Comparison of ENCODE assay signal across 14 cellular contexts in the genomic region with DNA sequence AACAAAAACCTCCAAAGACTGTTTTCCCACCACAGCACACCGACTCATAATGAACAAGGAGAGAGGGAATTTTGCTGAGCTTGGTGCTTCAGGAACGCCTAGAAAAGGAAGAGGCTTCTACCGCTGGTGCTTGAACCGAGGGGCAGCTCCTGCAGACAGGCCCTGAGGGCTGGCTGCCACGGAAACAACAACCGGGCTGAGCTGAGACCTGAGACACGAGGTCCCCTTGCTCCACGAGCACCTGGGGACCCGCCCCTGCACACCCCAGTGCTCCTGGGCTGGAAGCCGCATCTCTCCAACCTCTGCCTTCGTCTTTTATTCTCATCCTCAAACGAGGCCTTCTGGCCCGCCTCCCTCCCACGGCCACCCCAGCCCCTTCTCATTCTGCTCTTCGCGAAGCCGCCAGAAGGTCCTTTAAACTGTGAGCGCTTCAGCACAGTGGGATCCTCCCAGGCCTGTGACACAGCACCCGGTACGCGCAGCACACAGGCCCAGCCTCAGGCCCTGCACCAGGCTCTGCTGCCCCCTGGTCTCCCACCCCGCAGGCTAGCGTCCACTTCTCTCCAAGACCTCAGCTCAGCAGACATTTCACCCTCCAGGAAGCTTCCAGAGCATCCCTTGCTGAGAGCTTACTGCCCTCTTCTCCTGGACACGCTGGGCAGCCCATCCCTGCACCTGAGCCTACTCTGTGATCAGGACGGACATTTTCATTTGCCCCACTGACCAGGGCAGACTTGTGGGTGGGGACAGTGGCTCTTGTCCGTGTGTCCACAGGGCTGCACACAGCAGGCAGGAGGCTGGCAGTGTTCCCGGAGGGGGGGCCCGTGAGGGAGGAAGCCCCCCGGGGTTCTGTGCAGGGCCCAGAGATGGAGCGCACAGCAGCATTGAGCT.
DNase-seq lines count a peak whose midpoint lies in the region; ATAC-seq and TF ChIP-seq lines count a peak whose summit lies in the region.
"Had no signal": no experiment of that assay in that cellular context is flagged by ENCODE, and none has a peak within 500 bp of the region (broad histone marks: within the 10 kb centered on the region; RNA-seq: fewer than 3 reads in every experiment).

No MANE protein-coding gene starts in this region.

- ATAC-seq in GM18868 (IDR thresholded peaks at IDR 0.05; ENCODE audit: unreplicated experiment): no peak
- ATAC-seq in activated CD8-positive, alpha-beta T cell treated with anti-CD3 and anti-CD28 coated beads for 36 hours: no peak
- ATAC-seq: activated CD8-positive, alpha-beta T cell treated with anti-CD3 and anti-CD28 coated beads, Interleukin-2, amount 10 ng/mL, durations not matched to agents 7 days and 5 days had no signal

- no peak overlapping the region for H2AFZ ChIP-seq in H9 (ENCODE audit: low read length)

- no peaks in the 10 kb centered on the region; the same call in 1 of the 2 replicates for H3K27me3 Mint-ChIP-seq in H9 (ENCODE audit: low read depth)
- H3K27me3 Mint-ChIP-seq in endodermal cell (ENCODE audit: insufficient read depth): no peaks in the 10 kb centered on the region
- H3K27me3 Mint-ChIP-seq in osteocyte (ENCODE audit: unreplicated experiment): no peaks in the 10 kb centered on the region
- H3K27me3 Mint-ChIP-seq in activated CD8-positive, alpha-beta T cell treated with anti-CD3 and anti-CD28 coated beads for 36 hours: peaks cover 13% of the 10 kb centered on the region

- H2BK5ac ChIP-seq in H9 (ENCODE audit: insufficient read length, low read length): no peak overlapping the region

- H2BK15ac ChIP-seq in H9 (ENCODE audit: low read depth, low read length): no peak overlapping the region

- no peaks in the 10 kb centered on the region for H3K79me1 ChIP-seq in H9 (ENCODE audit: insufficient read depth, low read depth, low read length, poor library complexity, severe bottlenecking)

- peak; percentile 38 for DNase-seq in H9
- peak; percentile 72 for DNase-seq in NCI-H345 treated with DMSO at 0.1 percent for 48 hours (lab: John Stamatoyannopoulos, UW; ENCODE audit: unreplicated experiment)
- DNase-seq in endodermal cell: peak; percentile 67
- no peak for DNase-seq in osteocyte (ENCODE audit: extremely low spot score, unreplicated experiment)
- DNase-seq in activated CD4-positive, alpha-beta T cell treated with anti-CD3 and anti-CD28 coated beads for 1 hour: no peak
- no peak for DNase-seq in A673 (ENCODE audit: low spot score)
- DNase-seq in activated CD8-positive, alpha-beta T cell treated with anti-CD3 and anti-CD28 coated beads for 36 hours: no peak
- DNase-seq: activated CD8-positive, alpha-beta T cell treated with anti-CD3 and anti-CD28 coated beads, Interleukin-2, amount 10 ng/mL, durations not matched to agents 7 days and 5 days; activated naive CD4-positive, alpha-beta T cell treated with anti-CD3 and anti-CD28 coated beads for 36 hours; NCI-H1694 had no signal

- no peaks in the 10 kb centered on the region for H3K23me2 ChIP-seq in H9 (ENCODE audit: insufficient read length, low read depth, low read length, poor library complexity, severe bottlenecking)

- BruUV-seq in A673 (replicated peaks; lab: Mats Ljungman, UMichigan): no TSS peak

- H3K4me3 Mint-ChIP-seq in H9: no peak overlapping the region
- no peak overlapping the region for H3K4me3 Mint-ChIP-seq in endodermal cell
- no peak overlapping the region for H3K4me3 Mint-ChIP-seq in osteocyte (ENCODE audit: unreplicated experiment)
- no peak overlapping the region for H3K4me3 Mint-ChIP-seq in activated CD8-positive, alpha-beta T cell treated with anti-CD3 and anti-CD28 coated beads for 36 hours
- H3K4me3 Mint-ChIP-seq: activated CD8-positive, alpha-beta T cell treated with anti-CD3 and anti-CD28 coated beads, Interleukin-2, amount 10 ng/mL, durations not matched to agents 7 days and 5 days; activated naive CD4-positive, alpha-beta T cell treated with anti-CD3 and anti-CD28 coated beads for 36 hours; CD8-positive, alpha-beta memory T cell; central memory CD8-positive, alpha-beta T cell had no signal

- H3K27ac Mint-ChIP-seq in H9 (peak overlapping the region in 2 of 3 experiments; percentile 60 to 81; a peak in 4 of 7 replicates), endodermal cell (no peak overlapping the region), osteocyte (ENCODE audit: unreplicated experiment) (peak overlapping the region; percentile 84)
- no peak overlapping the region for H3K27ac Mint-ChIP-seq in activated CD8-positive, alpha-beta T cell treated with anti-CD3 and anti-CD28 coated beads for 36 hours
- H3K27ac Mint-ChIP-seq: activated CD8-positive, alpha-beta T cell treated with anti-CD3 and anti-CD28 coated beads, Interleukin-2, amount 10 ng/mL, durations not matched to agents 7 days and 5 days; activated naive CD4-positive, alpha-beta T cell treated with anti-CD3 and anti-CD28 coated beads for 36 hours had no signal

- no peak overlapping the region for H3K4ac ChIP-seq in H9 (ENCODE audit: low read depth, low read length)

- no peak for TF ChIP-seq CTCF in H9 (conservative IDR thresholded peaks at IDR 0.05)
- no peak for TF ChIP-seq CTCF in endodermal cell (conservative IDR thresholded peaks at IDR 0.05)
- no peak for TF ChIP-seq CTCF in osteocyte (IDR thresholded peaks at IDR 0.05)
- TF ChIP-seq CTCF in A673 (conservative IDR thresholded peaks at IDR 0.05; ENCODE audit: low read depth, low read length): no peak
- TF ChIP-seq CTCF in activated CD8-positive, alpha-beta T cell treated with anti-CD3 and anti-CD28 coated beads for 36 hours (IDR thresholded peaks at IDR 0.05): no peak

- no peaks in the 10 kb centered on the region for H4K20me1 ChIP-seq in H9 (ENCODE audit: control insufficient read depth, insufficient read depth, insufficient read length)

- intact Hi-C loops in A673 (cut with micrococcal nuclease; ENCODE audit: unreplicated experiment): no loop called here
- intact Hi-C loops in activated CD8-positive, alpha-beta T cell treated with anti-CD3 and anti-CD28 coated beads for 36 hours (cut with micrococcal nuclease): no loop called here

- H3K18ac ChIP-seq in H9 (ENCODE audit: insufficient read length, low read depth, low read length): no peak overlapping the region

- no CpG with 5 or more reads among the region's 30 CpGs for WGBS in H9 (ENCODE audit: extremely low coverage, insufficient read length, low lambda C conversion rate)
- WGBS in endodermal cell (ENCODE audit: insufficient coverage in 1 of 2, insufficient read length in 1 of 2), 2 experiments: 86 to 87% methylated on average over 15 to 30 of the region's 30 CpGs

- no peak overlapping the region for H3K4me2 ChIP-seq in H9 (ENCODE audit: insufficient read depth, insufficient read length, low read length)

- H3T11ph ChIP-seq in H9 (ENCODE audit: low read length): no peak overlapping the region

- H3K4me3 ChIP-seq in endodermal cell (ENCODE audit: low read length): no peak overlapping the region
- no peak overlapping the region for H3K4me3 ChIP-seq in A673 (ENCODE audit: low read depth, low read length, poor library complexity, severe bottlenecking)
- H3K4me3 ChIP-seq: skin epidermis had no signal

- no peak overlapping the region for H2BK12ac ChIP-seq in H9 (ENCODE audit: insufficient read length, low read depth, low read length)

- no peak overlapping the region for H4K8ac ChIP-seq in H9 (replicated peaks; ENCODE audit: insufficient read length, low read depth, low read length)

- H3K27me3 ChIP-seq in H9 (ENCODE audit: insufficient read depth, low read length) (no peaks in the 10 kb centered on the region), endodermal cell (ENCODE audit: control insufficient read depth, insufficient read depth, low read length, poor library complexity, severe bottlenecking) (no peaks in the 10 kb centered on the region), A673 (replicated peaks; ENCODE audit: insufficient read depth, low read depth, low read length, poor library complexity) (no peaks in the 10 kb centered on the region)

- H3K9me3 ChIP-seq in H9 (ENCODE audit: control insufficient read depth, low read depth, low read length): no peaks in the 10 kb centered on the region
- no peaks in the 10 kb centered on the region for H3K9me3 ChIP-seq in endodermal cell (ENCODE audit: control insufficient read depth, low read length)
- no peaks in the 10 kb centered on the region for H3K9me3 ChIP-seq in A673 (ENCODE audit: low read depth, low read length, poor library complexity, severe bottlenecking)

- no peak overlapping the region for H2AK5ac ChIP-seq in H9 (ENCODE audit: insufficient read length, low read length)

- H3K9me3 Mint-ChIP-seq in H9: no peaks in the 10 kb centered on the region
- no peaks in the 10 kb centered on the region for H3K9me3 Mint-ChIP-seq in endodermal cell
- H3K9me3 Mint-ChIP-seq in osteocyte (ENCODE audit: unreplicated experiment): no peaks in the 10 kb centered on the region
- no peaks in the 10 kb centered on the region for H3K9me3 Mint-ChIP-seq in activated CD8-positive, alpha-beta T cell treated with anti-CD3 and anti-CD28 coated beads for 36 hours
- H3K9me3 Mint-ChIP-seq: activated naive CD4-positive, alpha-beta T cell treated with anti-CD3 and anti-CD28 coated beads for 36 hours; central memory CD8-positive, alpha-beta T cell had no signal

- H3K4me1 Mint-ChIP-seq in H9 (peaks cover 16 to 20% of the 10 kb centered on the region in 2 experiments), endodermal cell (no peaks in the 10 kb centered on the region), osteocyte (ENCODE audit: unreplicated experiment) (peaks cover 4% of the 10 kb centered on the region)
- no peaks in the 10 kb centered on the region for H3K4me1 Mint-ChIP-seq in activated CD8-positive, alpha-beta T cell treated with anti-CD3 and anti-CD28 coated beads for 36 hours (ENCODE audit: low read depth)
- H3K4me1 Mint-ChIP-seq: CD8-positive, alpha-beta memory T cell; central memory CD8-positive, alpha-beta T cell had no signal

- H3K27ac ChIP-seq in H9 (ENCODE audit: insufficient read length, low read depth, low read length): no peak overlapping the region
- peak overlapping the region; percentile 13 for H3K27ac ChIP-seq in endodermal cell (ENCODE audit: low read depth, low read length)
- no peak overlapping the region for H3K27ac ChIP-seq in A673 (ENCODE audit: low read depth, low read length, poor library complexity, severe bottlenecking)

- CTCF ChIA-PET in A673 (lab: Charles Lee): interaction anchor here (1.2 kb wide), 1 partner anchor 175 kb away, joined by 3 read pairs; no protein-coding TSS in a partner anchor
- CTCF ChIA-PET in activated CD8-positive, alpha-beta T cell treated with anti-CD3 and anti-CD28 coated beads for 36 hours (lab: Charles Lee): no interaction called here

- H3K36me3 ChIP-seq in endodermal cell (ENCODE audit: control insufficient read depth, insufficient read depth, low read length) (no peaks in the 10 kb centered on the region), A673 (ENCODE audit: insufficient read depth, low read length, poor library complexity, severe bottlenecking) (no peaks in the 10 kb centered on the region)

- no peak overlapping the region for H3K56ac ChIP-seq in H9 (ENCODE audit: insufficient read length, low read depth, low read length)

- H3K23ac ChIP-seq in H9 (ENCODE audit: insufficient read length, low read depth, low read length): no peak overlapping the region

- no peak overlapping the region for H4K5ac ChIP-seq in H9 (ENCODE audit: insufficient read length, low read depth, low read length)

- H3K79me2 ChIP-seq in H9 (ENCODE audit: insufficient read depth, low read length): no peaks in the 10 kb centered on the region; the same call in 1 of the 2 replicates

- H2BK120ac ChIP-seq in H9 (ENCODE audit: low read depth, low read length, poor library complexity, severe bottlenecking): no peak overlapping the region

- no peak overlapping the region for H2BK20ac ChIP-seq in H9 (ENCODE audit: low read depth, low read length, poor library complexity, severe bottlenecking)

- H3K4me1 ChIP-seq in H9 (ENCODE audit: insufficient read depth, low read length) (peaks cover 3% of the 10 kb centered on the region; the same call in 1 of the 2 replicates), endodermal cell (ENCODE audit: control insufficient read depth, insufficient read depth, low read length) (no peaks in the 10 kb centered on the region), A673 (ENCODE audit: insufficient read depth, low read length, poor library complexity, severe bottlenecking) (peaks cover 15% of the 10 kb centered on the region)

- H4K91ac ChIP-seq in H9 (ENCODE audit: insufficient read length, low read depth, low read length): no peak overlapping the region

- H3K36me3 Mint-ChIP-seq in H9 (ENCODE audit: insufficient read depth in 1 of 3, low read depth in 3 of 3) (no peaks in the 10 kb centered on the region), endodermal cell (ENCODE audit: low read depth) (no peaks in the 10 kb centered on the region), osteocyte (ENCODE audit: unreplicated experiment) (no peaks in the 10 kb centered on the region)
- H3K36me3 Mint-ChIP-seq in activated CD8-positive, alpha-beta T cell treated with anti-CD3 and anti-CD28 coated beads for 36 hours (ENCODE audit: low read depth): no peaks in the 10 kb centered on the region
- H3K36me3 Mint-ChIP-seq: CD8-positive, alpha-beta memory T cell had no signal

- H3K9ac ChIP-seq in H9 (ENCODE audit: extremely low read depth, insufficient read length, low read length): no peak overlapping the region
- H3K9ac ChIP-seq in endodermal cell (ENCODE audit: extremely low read depth, low read length, poor library complexity, severe bottlenecking): no peak overlapping the region

- no peak overlapping the region for H3K14ac ChIP-seq in H9 (ENCODE audit: insufficient read depth, low read length)

- POLR2A ChIA-PET in A673 (lab: Charles Lee; ENCODE audit: low non-redundant PET): no interaction called here
- POLR2A ChIA-PET in activated CD8-positive, alpha-beta T cell treated with anti-CD3 and anti-CD28 coated beads for 36 hours (lab: Charles Lee): interaction anchor here (1.0 kb wide), 1 partner anchor 47 kb away, joined by 3 read pairs; no protein-coding TSS in a partner anchor

Comparison
In these comparisons a context has a peak if more than half of its experiments do, and no peak if none do; other contexts are left out.
1. DNase-seq: peak in H9 (single experiment), NCI-H345 treated with DMSO at 0.1 percent for 48 hours (single experiment) and endodermal cell (single experiment); none in osteocyte (single experiment), activated CD4-positive, alpha-beta T cell treated with anti-CD3 and anti-CD28 coated beads for 1 hour (single experiment), A673 (single experiment) and activated CD8-positive, alpha-beta T cell treated with anti-CD3 and anti-CD28 coated beads for 36 hours (single experiment).
2. H3K27ac Mint-ChIP-seq: peak in H9 (2 of 3) and osteocyte (single experiment); none in endodermal cell (single experiment) and activated CD8-positive, alpha-beta T cell treated with anti-CD3 and anti-CD28 coated beads for 36 hours (single experiment).